Comparison of ENCODE assay signal across 7 cellular contexts in genomic region chr6:58193209-58193608, GRCh38.
DNase-seq lines count a peak whose midpoint lies in the region; TF ChIP-seq lines count a peak whose summit lies in the region.
"Not testable (repeated sequence)": the region's sequence is repeated elsewhere in the genome, so short reads cannot be mapped to it uniquely, and the experiment has no call there.

No MANE protein-coding gene starts in this region.

- H3K27ac ChIP-seq in mammary epithelial cell (ENCODE audit: insufficient read depth, low read depth, low read length): not testable (repeated sequence)

- CTCF ChIA-PET in mammary epithelial cell (lab: Charles Lee; ENCODE audit: low non-redundant PET): not testable (repeated sequence)

- in situ Hi-C loops in SK-MEL-5 (cut with HindIII; ENCODE audit: low pct_unique_long_range_greater_than_20kb, low sequenced_read_pairs); mammary epithelial cell (cut with MboI; ENCODE audit: low sequenced_read_pairs in 2 of 2): not testable (repeated sequence)

- not testable (repeated sequence) for H3K4me1 ChIP-seq in mammary epithelial cell (ENCODE audit: insufficient read depth, low read length)

- DNase-seq in COLO829 (ENCODE audit: low spot score) (peak; percentile 33), H4 (ENCODE audit: low spot score) (peak; percentile 68), LHCN-M2 (ENCODE audit: low read depth) (peak; percentile 57), SK-MEL-5 (ENCODE audit: low read depth, low spot score) (peak; percentile 82), mammary epithelial cell (peak; percentile 79), fibroblast of mammary gland (ENCODE audit: low read depth) (peak; percentile 63), left kidney (ENCODE audit: low read depth, low spot score) (peak; percentile 20)

- not testable (repeated sequence) for H3K9ac ChIP-seq in mammary epithelial cell (ENCODE audit: insufficient read depth, low read length)

- not testable (repeated sequence) for H3K4me3 ChIP-seq in mammary epithelial cell (replicated peaks in 1 of 3; ENCODE audit: insufficient read depth in 1 of 3, low read depth in 2 of 3, low read length in 3 of 3); fibroblast of mammary gland (ENCODE audit: control insufficient read depth, low read depth, low read length)

- not testable (repeated sequence) for TF ChIP-seq CTCF in mammary epithelial cell (conservative IDR thresholded peaks at IDR 0.05 in 1 of 2, IDR thresholded peaks at IDR 0.05 in 1 of 2; ENCODE audit: extremely low read depth in 1 of 2, insufficient read depth in 1 of 2, low read depth in 1 of 2, low read length in 2 of 2); fibroblast of mammary gland (conservative IDR thresholded peaks at IDR 0.05; ENCODE audit: control insufficient read depth, insufficient read depth, low read depth, low read length)

- WGBS in mammary epithelial cell (ENCODE audit: low coverage, missing lambda C conversion rate): 0% methylated on average over 1 of the region's 1 CpG

- H3K36me3 ChIP-seq in mammary epithelial cell (ENCODE audit: insufficient read depth, low read length): not testable (repeated sequence)

- H2AFZ ChIP-seq in mammary epithelial cell (ENCODE audit: low read depth, low read length): not testable (repeated sequence)

- not testable (repeated sequence) for BruUV-seq in mammary epithelial cell (replicated peaks; lab: Mats Ljungman, UMichigan)

- not testable (repeated sequence) for H3K4me2 ChIP-seq in mammary epithelial cell (ENCODE audit: insufficient read depth, low read depth, low read length)

- not testable (repeated sequence) for H3K9me3 ChIP-seq in mammary epithelial cell (replicated peaks; ENCODE audit: insufficient read depth, low read length)

- intact Hi-C loops in mammary epithelial cell (cut with micrococcal nuclease): not testable (repeated sequence)

- not testable (repeated sequence) for H3K27me3 ChIP-seq in mammary epithelial cell (ENCODE audit: insufficient read depth, low read length)

- H3K79me2 ChIP-seq in mammary epithelial cell (ENCODE audit: insufficient read depth, low read length): not testable (repeated sequence)

- H4K20me1 ChIP-seq in mammary epithelial cell (ENCODE audit: insufficient read depth, low read length): not testable (repeated sequence)

- dilution Hi-C loops in mammary epithelial cell (cut with HindIII; ENCODE audit: low sequenced_read_pairs): not testable (repeated sequence)

Comparison
In these comparisons a context has a peak if more than half of its experiments do, and no peak if none do; other contexts are left out.
1. DNase-seq: peak in every context shown above with its lines; median percentile 82 in SK-MEL-5; 79 in mammary epithelial cell; 68 in H4; 63 in fibroblast of mammary gland; 57 in LHCN-M2; 33 in COLO829; 20 in left kidney.